Comparison of ENCODE assay signal across 2 cellular contexts in genomic region chrX:9611436-9612145, GRCh38.
TF ChIP-seq lines count a peak whose summit lies in the region.

No MANE protein-coding gene starts in this region.

TF ChIP-seq in IMR-90, 13 proteins besides CTCF, POLR2A, EP300 and RAD21 (continued from another document):
- no peak for TF ChIP-seq RCOR1 (IDR thresholded peaks at IDR 0.05; ENCODE audit: insufficient replicate concordance, low read length)
- no peak for TF ChIP-seq USF2 (IDR thresholded peaks at IDR 0.05; ENCODE audit: low read depth, low read length)
- no peak for TF ChIP-seq MAFK (IDR thresholded peaks at IDR 0.05; ENCODE audit: low read depth, low read length)
- no peak for TF ChIP-seq NFE2L2 (IDR thresholded peaks at IDR 0.05; ENCODE audit: low read depth, low read length)
- no peak for TF ChIP-seq FOS (IDR thresholded peaks at IDR 0.05; ENCODE audit: low read depth, low read length)
- no peak for TF ChIP-seq BHLHE40 (IDR thresholded peaks at IDR 0.05; ENCODE audit: low read depth, low read length)
- no peak for TF ChIP-seq ELK1 (IDR thresholded peaks at IDR 0.05; ENCODE audit: borderline replicate concordance, low read depth, low read length)
- TF ChIP-seq SMC3 (IDR thresholded peaks at IDR 0.05; ENCODE audit: low read depth, low read length) = no peak
- no peak for TF ChIP-seq MXI1 (IDR thresholded peaks at IDR 0.05; ENCODE audit: borderline replicate concordance, low read depth, low read length)
- TF ChIP-seq CHD1 (IDR thresholded peaks at IDR 0.05; ENCODE audit: low read depth, low read length) = no peak

TF ChIP-seq in GM12878, 131 proteins besides CTCF, POLR2A, EP300 and RAD21 (continued from another document):
- TF ChIP-seq ATF3 (IDR thresholded peaks at IDR 0.05; ENCODE audit: borderline replicate concordance, extremely low read depth, low read depth, low read length) (no peak), TCF7 (IDR thresholded peaks at IDR 0.05; ENCODE audit: borderline replicate concordance) (no peak), MTA2 (IDR thresholded peaks at IDR 0.05; ENCODE audit: low read depth) (peak; percentile 55), BCL3 (IDR thresholded peaks at IDR 0.05; ENCODE audit: borderline replicate concordance, insufficient read depth, low read depth, low read length, poor library complexity, severe bottlenecking) (no peak), ATF2 (IDR thresholded peaks at IDR 0.05; ENCODE audit: low read length) (no peak), ELK1 (IDR thresholded peaks at IDR 0.05; ENCODE audit: low read depth, low read length) (no peak), NKRF (conservative IDR thresholded peaks at IDR 0.05) (no peak), MEF2A (IDR thresholded peaks at IDR 0.05; ENCODE audit: insufficient read depth, low read depth, low read length) (no peak)
